In genomic region chr16:86072328-86073102, GRCh38 we compare ENCODE assay signal across 8 cellular contexts.
DNase-seq lines count a peak whose midpoint lies in the region; ATAC-seq and TF ChIP-seq lines count a peak whose summit lies in the region.

No MANE protein-coding gene starts in this region.

- no peaks in the 10 kb centered on the region for H3K9me3 Mint-ChIP-seq in stimulated activated naive B cell treated with anti-CD40 and anti-IgM and Interleukin-4, amounts not matched to agents 10 μg/mL and 1 μg/mL and 100 μg/mL, for 72 hours

- DNase-seq in GM04504 (ENCODE audit: low read depth), result peak; percentile 33
- DNase-seq in LoVo (ENCODE audit: low spot score), result peak; percentile 74
- DNase-seq in T-helper 17 cell, result no peak
- peak; percentile 81 for DNase-seq in dedifferentiated amniotic fluid mesenchymal stem cell (ENCODE audit: extremely low spot score)
- DNase-seq in lower lobe of right lung, result no peak
- DNase-seq in stimulated activated naive B cell treated with anti-CD40 and anti-IgM and Interleukin-4, amounts not matched to agents 10 μg/mL and 1 μg/mL and 100 μg/mL, for 72 hours, result peak; percentile 18
- no peak for DNase-seq in activated CD4-positive, CD25-positive, alpha-beta regulatory T cell (lab: John Stamatoyannopoulos, UW)

- no peaks in the 10 kb centered on the region for H3K36me3 Mint-ChIP-seq in T-helper 17 cell (ENCODE audit: low read depth)
- H3K36me3 Mint-ChIP-seq in stimulated activated naive B cell treated with anti-CD40 and anti-IgM and Interleukin-4, amounts not matched to agents 10 μg/mL and 1 μg/mL and 100 μg/mL, for 72 hours, result no peaks in the 10 kb centered on the region

- no peak for ATAC-seq in T-helper 17 cell
- ATAC-seq in lower lobe of right lung, result peak in 1 of 2 donors; percentile 68
- peak; percentile 47 to 60 for ATAC-seq in stimulated activated naive B cell treated with anti-CD40 and anti-IgM and Interleukin-4, amounts not matched to agents 10 μg/mL and 1 μg/mL and 100 μg/mL, for 72 hours (replicated peaks)
- no peak for ATAC-seq in HG02571 (IDR thresholded peaks at IDR 0.05; ENCODE audit: unreplicated experiment)

- H3K4me1 Mint-ChIP-seq in T-helper 17 cell, result peaks cover 5% of the 10 kb centered on the region
- no peaks in the 10 kb centered on the region for H3K4me1 Mint-ChIP-seq in stimulated activated naive B cell treated with anti-CD40 and anti-IgM and Interleukin-4, amounts not matched to agents 10 μg/mL and 1 μg/mL and 100 μg/mL, for 72 hours

- peaks cover 32% of the 10 kb centered on the region for H3K4me1 ChIP-seq in lower lobe of right lung

- H3K27me3 ChIP-seq in lower lobe of right lung (ENCODE audit: low read depth), result peaks cover 19% of the 10 kb centered on the region

- H3K36me3 ChIP-seq in lower lobe of right lung, result no peaks in the 10 kb centered on the region

- peak; percentile 83 for TF ChIP-seq CTCF in lower lobe of right lung (IDR thresholded peaks at IDR 0.05)

- no peak overlapping the region for H3K4me3 Mint-ChIP-seq in T-helper 17 cell
- no peak overlapping the region for H3K4me3 Mint-ChIP-seq in stimulated activated naive B cell treated with anti-CD40 and anti-IgM and Interleukin-4, amounts not matched to agents 10 μg/mL and 1 μg/mL and 100 μg/mL, for 72 hours

- intact Hi-C loops in lower lobe of right lung (cut with DNase I), result loop anchor here (10.0 kb wide), 1 partner anchor 422 kb away; no protein-coding TSS in a partner anchor

- peak overlapping the region; percentile 51 for H3K27ac ChIP-seq in lower lobe of right lung

- no peak overlapping the region for H3K4me3 ChIP-seq in lower lobe of right lung

- H3K27ac Mint-ChIP-seq in T-helper 17 cell, result peak overlapping the region; percentile 45
- no peak overlapping the region for H3K27ac Mint-ChIP-seq in stimulated activated naive B cell treated with anti-CD40 and anti-IgM and Interleukin-4, amounts not matched to agents 10 μg/mL and 1 μg/mL and 100 μg/mL, for 72 hours

- H3K9me3 ChIP-seq in T-helper 17 cell (ENCODE audit: control insufficient read depth, low read length, poor library complexity, severe bottlenecking) (no peaks in the 10 kb centered on the region), lower lobe of right lung (no peaks in the 10 kb centered on the region)

- H3K27me3 Mint-ChIP-seq in T-helper 17 cell, result peaks cover 76% of the 10 kb centered on the region
- H3K27me3 Mint-ChIP-seq in stimulated activated naive B cell treated with anti-CD40 and anti-IgM and Interleukin-4, amounts not matched to agents 10 μg/mL and 1 μg/mL and 100 μg/mL, for 72 hours, result peaks cover 60 to 61% of the 10 kb centered on the region in 2 donors

Comparison
In these comparisons a context has a peak if more than half of its experiments do, and no peak if none do; other contexts are left out.
1. DNase-seq: peak in GM04504 (single experiment), LoVo (single experiment), dedifferentiated amniotic fluid mesenchymal stem cell (single experiment) and stimulated activated naive B cell treated with anti-CD40 and anti-IgM and Interleukin-4, amounts not matched to agents 10 μg/mL and 1 μg/mL and 100 μg/mL, for 72 hours (single experiment); none in T-helper 17 cell (0 of 3), lower lobe of right lung (single experiment) and activated CD4-positive, CD25-positive, alpha-beta regulatory T cell (0 of 4).
2. ATAC-seq: peak in stimulated activated naive B cell treated with anti-CD40 and anti-IgM and Interleukin-4, amounts not matched to agents 10 μg/mL and 1 μg/mL and 100 μg/mL, for 72 hours (2 of 2); none in T-helper 17 cell (single experiment) and HG02571 (single experiment).